Comparison of ENCODE assay signal across 8 cellular contexts in the genomic region with DNA sequence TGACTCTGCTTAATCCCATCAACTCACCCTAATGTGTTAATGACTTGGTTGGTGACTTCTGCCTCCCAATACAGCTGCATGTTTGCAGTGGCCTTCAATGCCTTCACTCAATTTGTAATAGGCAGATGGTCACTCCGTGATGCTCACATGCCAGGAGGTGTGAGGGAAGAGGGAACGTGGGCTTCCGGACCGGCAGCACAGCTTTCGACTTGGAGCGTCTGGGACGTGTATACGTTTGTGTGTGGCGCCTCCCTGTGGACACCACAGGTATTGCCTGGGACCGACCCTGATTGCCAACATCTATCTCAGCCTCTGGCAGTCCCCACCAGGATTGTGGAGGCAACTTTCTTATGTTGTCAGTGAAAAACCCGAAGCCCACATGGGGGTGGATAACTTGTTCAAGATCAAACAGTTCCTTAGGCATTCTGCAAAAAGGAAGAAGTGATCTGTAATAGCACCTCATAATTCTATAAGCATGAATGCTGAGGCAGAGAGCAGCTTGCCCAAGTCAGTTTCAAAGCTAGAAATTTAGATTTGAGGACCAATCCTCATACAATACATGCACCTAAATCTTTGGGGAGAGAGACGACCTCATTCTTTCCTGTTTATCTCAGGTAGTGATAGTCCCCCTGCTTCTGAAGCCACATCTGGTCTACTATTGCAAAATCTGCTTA. TPM values are rescaled to one million over a fixed set of nuclear protein-coding genes. Genes with fewer than 3 reads are reported as not detected.
DNase-seq lines count a peak whose midpoint lies in the region; ATAC-seq and TF ChIP-seq lines count a peak whose summit lies in the region.

No MANE protein-coding gene starts in this region.

- TF ChIP-seq CTCF in fibroblast of lung (conservative IDR thresholded peaks at IDR 0.05 in 1 of 2, IDR thresholded peaks at IDR 0.05 in 1 of 2; ENCODE audit: low read depth in 1 of 2, low read length in 2 of 2) (peak; percentile 83 to 87), upper lobe of right lung (IDR thresholded peaks at IDR 0.05) (peak; percentile 55)

- H4K91ac ChIP-seq in neuronal stem cell (ENCODE audit: low read depth, low read length, poor library complexity), result no peak overlapping the region

- H3K4me1 ChIP-seq in fibroblast of lung (ENCODE audit: control insufficient read depth, extremely low read depth, insufficient read depth, low read length) (peaks cover 6% of the 10 kb centered on the region), neuronal stem cell (ENCODE audit: control insufficient read depth in 2 of 2, insufficient read depth in 1 of 2, low read depth in 1 of 2, low read length in 2 of 2) (peaks cover 0 to 2% of the 10 kb centered on the region in 2 donors), upper lobe of right lung (peaks cover 9% of the 10 kb centered on the region)

- H3K4me2 ChIP-seq in fibroblast of lung (ENCODE audit: extremely low read depth, insufficient read depth, low read length) (no peak overlapping the region), neuronal stem cell (ENCODE audit: insufficient read depth, low read length, poor library complexity, severe bottlenecking) (no peak overlapping the region)

- no peak overlapping the region for H2AK5ac ChIP-seq in neuronal stem cell (ENCODE audit: low read depth, low read length)

- H3K27ac ChIP-seq in fibroblast of lung (ENCODE audit: insufficient read depth, low read length), result no peak overlapping the region
- H3K27ac ChIP-seq in neuronal stem cell (replicated peaks; ENCODE audit: low read length), result no peak overlapping the region
- H3K27ac ChIP-seq in upper lobe of right lung, result no peak overlapping the region

- H3K9ac ChIP-seq in fibroblast of lung (ENCODE audit: insufficient read depth, low read length) (no peak overlapping the region), neuronal stem cell (ENCODE audit: low read depth, low read length, poor library complexity) (no peak overlapping the region)

- H3K18ac ChIP-seq in neuronal stem cell (ENCODE audit: low read length), result no peak overlapping the region

- no peaks in the 10 kb centered on the region for H3K27me3 ChIP-seq in fibroblast of lung (ENCODE audit: control insufficient read depth, insufficient read depth, low read length)
- peaks cover 0 to 20% (median 0%) of the 10 kb centered on the region in 3 experiments for H3K27me3 ChIP-seq in neuronal stem cell (ENCODE audit: control insufficient read depth in 3 of 3, insufficient read depth in 3 of 3, low read depth in 1 of 3, low read length in 3 of 3)
- peaks cover 14% of the 10 kb centered on the region for H3K27me3 ChIP-seq in upper lobe of right lung

- H2BK12ac ChIP-seq in neuronal stem cell (ENCODE audit: low read length), result no peak overlapping the region

- intact Hi-C loops in upper lobe of right lung (cut with DNase I), result no loop called here

- no peak overlapping the region for H2BK120ac ChIP-seq in neuronal stem cell (ENCODE audit: low read depth, low read length)

- WGBS in neuronal stem cell (ENCODE audit: extremely low coverage in 2 of 2, insufficient read length in 2 of 2, insufficient replicate concordance in 1 of 2), 2 donors, result no CpG with 5 or more reads among the region's 12 CpGs

- H4K8ac ChIP-seq in neuronal stem cell (ENCODE audit: low read depth, low read length), result no peak overlapping the region

- no peak overlapping the region for H3K4me3 ChIP-seq in fibroblast of lung (replicated peaks in 1 of 4; ENCODE audit: control extremely low read depth in 1 of 4, insufficient read depth in 1 of 4, low read depth in 3 of 4, low read length in 4 of 4)
- no peak overlapping the region for H3K4me3 ChIP-seq in neuronal stem cell (ENCODE audit: low read length in 2 of 2)
- H3K4me3 ChIP-seq in upper lobe of right lung, result no peak overlapping the region

- H3K36me3 ChIP-seq in fibroblast of lung (ENCODE audit: control insufficient read depth, insufficient read depth, low read length) (no peaks in the 10 kb centered on the region), neuronal stem cell (replicated peaks in 1 of 2; ENCODE audit: control insufficient read depth in 2 of 2, insufficient read depth in 2 of 2, low read length in 2 of 2) (no peaks in the 10 kb centered on the region), upper lobe of right lung (no peaks in the 10 kb centered on the region)

- no peak overlapping the region for H2BK5ac ChIP-seq in neuronal stem cell (ENCODE audit: low read length)

- H3K79me1 ChIP-seq in neuronal stem cell (ENCODE audit: low read depth, low read length), result no peaks in the 10 kb centered on the region

- H3K14ac ChIP-seq in neuronal stem cell (ENCODE audit: low read length), result no peak overlapping the region

- H3K9me3 ChIP-seq in fibroblast of lung (ENCODE audit: control insufficient read depth, insufficient read depth, low read depth, low read length), result no peaks in the 10 kb centered on the region
- H3K9me3 ChIP-seq in neuronal stem cell (replicated peaks in 1 of 2; ENCODE audit: control insufficient read depth in 2 of 2, insufficient read depth in 1 of 2, low read depth in 1 of 2, low read length in 2 of 2), result no peaks in the 10 kb centered on the region
- H3K9me3 ChIP-seq in upper lobe of right lung, result no peaks in the 10 kb centered on the region

- ATAC-seq in HG03103 (IDR thresholded peaks at IDR 0.05; ENCODE audit: low read depth, unreplicated experiment) (peak; percentile 55), upper lobe of right lung (peak; percentile 66)

- no peak overlapping the region for H2AFZ ChIP-seq in fibroblast of lung (ENCODE audit: low read length)
- H2AFZ ChIP-seq in neuronal stem cell (ENCODE audit: low read length), result no peak overlapping the region

- H3K4ac ChIP-seq in neuronal stem cell (ENCODE audit: low read length), result no peak overlapping the region

- H4K20me1 ChIP-seq in fibroblast of lung (ENCODE audit: control insufficient read depth, extremely low read depth, insufficient read depth, low read length), result no peaks in the 10 kb centered on the region

- no peak overlapping the region for H2BK15ac ChIP-seq in neuronal stem cell (ENCODE audit: low read length)

- H3K23ac ChIP-seq in neuronal stem cell (ENCODE audit: low read depth, low read length, poor library complexity), result no peak overlapping the region

- DNase-seq in NCI-H187 (lab: John Stamatoyannopoulos, UW) (peak; percentile 7 to 9), NCI-H187 treated with DMSO at 0.1 percent for 48 hours (lab: John Stamatoyannopoulos, UW) (no peak), NCI-H82 treated with DMSO at 0.1 percent for 48 hours (lab: John Stamatoyannopoulos, UW; ENCODE audit: unreplicated experiment) (peak; percentile 67), fibroblast of lung (ENCODE audit: low read depth in 2 of 2) (peak; percentile 59 to 62), neuronal stem cell (ENCODE audit: low spot score) (peak; percentile 76), upper lobe of right lung (no peak)
- peak; percentile 96 for DNase-seq in activated CD8-positive, alpha-beta memory T cell treated with anti-CD3 and anti-CD28 coated beads, Interleukin-2, amount 50 U/mL, for 48 hours

- H3K79me2 ChIP-seq in fibroblast of lung (ENCODE audit: control insufficient read depth, insufficient read depth, low read length), result no peaks in the 10 kb centered on the region

RNA-seq across cellular contexts. Expression of a gene that starts 16.9 kb away (rescaled TPM):
- 13.4 and 13.7 TPM in 2 replicates for total RNA-seq in fibroblast of lung
- polyA plus RNA-seq in fibroblast of lung, result 21.4 and 27.0 TPM in 2 replicates
- polyA plus RNA-seq in fibroblast of lung (2012), result 19.4 and 28.9 TPM in 2 replicates
- 6.0 and 9.4 TPM in 2 replicates for polyA minus RNA-seq in fibroblast of lung (ENCODE audit: low replicate concordance)
- 26.2 TPM for polyA plus RNA-seq in neuronal stem cell (2013, experiment 1 of 2)
- 25.7 TPM for polyA plus RNA-seq in neuronal stem cell (2013, experiment 2 of 2)
- total RNA-seq in upper lobe of right lung, result 17.0 TPM

RNA-seq across cellular contexts. Expression of a gene that starts 17.2 kb away (rescaled TPM):
- total RNA-seq in fibroblast of lung (23.6 and 27.1 TPM in 2 replicates), upper lobe of right lung (33.7 TPM)
- 46.4 and 84.5 TPM in 2 replicates for polyA plus RNA-seq in fibroblast of lung
- polyA plus RNA-seq in fibroblast of lung (2012), result 54.0 and 81.8 TPM in 2 replicates
- 29.3 and 34.1 TPM in 2 replicates for polyA minus RNA-seq in fibroblast of lung (ENCODE audit: low replicate concordance)
- polyA plus RNA-seq in neuronal stem cell (2013, experiment 1 of 2), result 31.3 TPM
- polyA plus RNA-seq in neuronal stem cell (2013, experiment 2 of 2), result 29.5 TPM

Comparison
In these comparisons a context has a peak if more than half of its experiments do, and no peak if none do; other contexts are left out.
1. DNase-seq: peak in NCI-H187 (2 of 2), NCI-H82 treated with DMSO at 0.1 percent for 48 hours (single experiment), activated CD8-positive, alpha-beta memory T cell treated with anti-CD3 and anti-CD28 coated beads, Interleukin-2, amount 50 U/mL, for 48 hours (single experiment), fibroblast of lung (2 of 2) and neuronal stem cell (single experiment); none in NCI-H187 treated with DMSO at 0.1 percent for 48 hours (single experiment) and upper lobe of right lung (single experiment).